In genomic region chr19:23887642-23888041, GRCh38 we compare ENCODE assay signal across 29 cellular contexts. TPM values are rescaled to one million over a fixed set of nuclear protein-coding genes. Genes with fewer than 3 reads are reported as not detected.
DNase-seq lines count a peak whose midpoint lies in the region; ATAC-seq and TF ChIP-seq lines count a peak whose summit lies in the region.
"Had no signal": no experiment of that assay in that cellular context is flagged by ENCODE, and none has a peak within 500 bp of the region (broad histone marks: within the 10 kb centered on the region; RNA-seq: fewer than 3 reads in every experiment).

No MANE protein-coding gene starts in this region.

- TF ChIP-seq POLR2A in vagina (IDR thresholded peaks at IDR 0.05) = no peak

- H3K4me3 ChIP-seq in BLaER1 (no peak overlapping the region), liver (ENCODE audit: low read depth in 1 of 3, low read length in 3 of 3) (no peak overlapping the region), brain microvascular endothelial cell (ENCODE audit: low read depth, low read length) (no peak overlapping the region), vagina (no peak overlapping the region)
- H3K4me3 ChIP-seq: adrenal gland, GM12878, suprapubic skin had no signal

- peaks cover 39% of the 10 kb centered on the region for H3K9me3 ChIP-seq in BLaER1
- peaks cover 0 to 10% (median under 1%) of the 10 kb centered on the region in 4 donors for H3K9me3 ChIP-seq in liver (ENCODE audit: control insufficient read depth in 4 of 4, low read length in 3 of 4)
- no peaks in the 10 kb centered on the region for H3K9me3 ChIP-seq in vagina
- H3K9me3 ChIP-seq: adrenal gland, BE2C, Caco-2, suprapubic skin had no signal

- peak; percentile 15 for DNase-seq in HuH-7 (ENCODE audit: low spot score)
- peak; percentile 32 for DNase-seq in RPMI7951 (ENCODE audit: low read depth)
- no peak for DNase-seq in brain microvascular endothelial cell
- no peak for DNase-seq in vagina (ENCODE audit: extremely low spot score in 2 of 2)
- no peak for DNase-seq in cortex of kidney (lab: John Stamatoyannopoulos, UW)
- DNase-seq: activated CD8-positive, alpha-beta memory T cell treated with anti-CD3 and anti-CD28 coated beads for 24 hours; activated naive CD4-positive, alpha-beta T cell; activated T-cell treated with anti-CD3 and anti-CD28 coated beads, Interleukin-2, amount 50 U/mL, for 24 hours; BE2C; DND-41; H9; Karpas-422; kidney glomerular epithelial cell; mesendoderm; NCI-H1048; NCI-H2081; NCI-H446 treated with DMSO at 0.1 percent for 48 hours; occipital lobe; RPMI8226; stimulated activated CD4-positive, alpha-beta T cell treated with anti-CD3 and anti-CD28 coated beads, Interleukin-4, amount 100 ng/mL, for 1 hour had no signal

- H3K4me2 ChIP-seq in BLaER1 = peak overlapping the region; percentile 39; the same call in 1 of the 2 replicates

- H3K4me1 ChIP-seq in BLaER1 = peaks cover 10% of the 10 kb centered on the region
- H3K4me1 ChIP-seq in liver (ENCODE audit: control insufficient read depth in 4 of 4, insufficient read depth in 4 of 4, low read length in 3 of 4) = peaks cover 6 to 43% (median 32%) of the 10 kb centered on the region in 4 donors
- peaks cover 8% of the 10 kb centered on the region for H3K4me1 ChIP-seq in vagina
- H3K4me1 ChIP-seq: adrenal gland, BE2C, Caco-2, suprapubic skin had no signal

- in situ Hi-C loops in brain microvascular endothelial cell (cut with HindIII; ENCODE audit: low pct_ligation_motif_present, low sequenced_read_pairs) = no loop called here

- H3K9ac ChIP-seq in BLaER1 (no peak overlapping the region), liver (ENCODE audit: low read depth in 1 of 2, low read length in 2 of 2) (no peak overlapping the region)

- H3K27ac ChIP-seq in BLaER1 = no peak overlapping the region
- peak overlapping the region; percentile 37 to 72 for H3K27ac ChIP-seq in liver (ENCODE audit: low read depth in 1 of 2, low read length in 2 of 2)
- H3K27ac ChIP-seq in brain microvascular endothelial cell = no peak overlapping the region
- H3K27ac ChIP-seq in vagina = no peak overlapping the region
- H3K27ac ChIP-seq: adrenal gland, suprapubic skin had no signal

- TF ChIP-seq CTCF in liver (IDR thresholded peaks at IDR 0.05; ENCODE audit: low read depth, low read length, missing input control) = no peak
- no peak for TF ChIP-seq CTCF in brain microvascular endothelial cell (IDR thresholded peaks at IDR 0.05; ENCODE audit: low read depth, low read length, missing control alignments)
- no peak for TF ChIP-seq CTCF in vagina (IDR thresholded peaks at IDR 0.05)

- no peak for ATAC-seq in HG03280 (IDR thresholded peaks at IDR 0.05; ENCODE audit: unreplicated experiment)
- ATAC-seq: GM12878; naive thymus-derived CD4-positive, alpha-beta T cell; stimulated activated memory B cell treated with anti-CD40 and anti-IgM and Interleukin-4, amounts not matched to agents 10 μg/mL and 1 μg/mL and 100 μg/mL, for 72 hours had no signal

- H4K20me1 ChIP-seq in BLaER1 = no peaks in the 10 kb centered on the region

- WGBS in liver = 53% methylated on average over 5 of the region's 5 CpGs

- H3K27me3 ChIP-seq in BLaER1 = peaks cover 2% of the 10 kb centered on the region; the same call in 1 of the 2 replicates
- H3K27me3 ChIP-seq in liver (ENCODE audit: control insufficient read depth in 4 of 4, insufficient read depth in 4 of 4, low read length in 3 of 4) = no peaks in the 10 kb centered on the region
- no peaks in the 10 kb centered on the region for H3K27me3 ChIP-seq in brain microvascular endothelial cell (replicated peaks)
- H3K27me3 ChIP-seq in vagina = no peaks in the 10 kb centered on the region
- H3K27me3 ChIP-seq: adrenal gland, BE2C, suprapubic skin had no signal

- intact Hi-C loops in vagina (cut with DNase I) = no loop called here

- H3K36me3 ChIP-seq in BLaER1 (no peaks in the 10 kb centered on the region), liver (ENCODE audit: control insufficient read depth in 4 of 4, insufficient read depth in 3 of 4, low read depth in 1 of 4, low read length in 3 of 4) (no peaks in the 10 kb centered on the region), brain microvascular endothelial cell (replicated peaks) (no peaks in the 10 kb centered on the region), vagina (no peaks in the 10 kb centered on the region)
- H3K36me3 ChIP-seq: adrenal gland, BE2C, suprapubic skin had no signal

- TF ChIP-seq RAD21 in liver (IDR thresholded peaks at IDR 0.05) = peak; percentile 53 to 56

TF ChIP-seq in liver, 16 proteins besides CTCF, POLR2A, EP300 and RAD21:
- peak; percentile 60 for TF ChIP-seq HNF4G (IDR thresholded peaks at IDR 0.05)
- peak; percentile 40 to 89 for TF ChIP-seq JUND (IDR thresholded peaks at IDR 0.05)
- peak; percentile 86 to 95 for TF ChIP-seq HNF4A (conservative IDR thresholded peaks at IDR 0.05)
- peak; percentile 72 for TF ChIP-seq SP1 (IDR thresholded peaks at IDR 0.05)
- no peak for TF ChIP-seq TAF1 (conservative IDR thresholded peaks at IDR 0.05)
- peak; percentile 46 for TF ChIP-seq FOXA2 (IDR thresholded peaks at IDR 0.05)
- no peak for TF ChIP-seq FOXA1 (IDR thresholded peaks at IDR 0.05)
- no peak for TF ChIP-seq ATF3 (IDR thresholded peaks at IDR 0.05)
- peak; percentile 48 for TF ChIP-seq REST (IDR thresholded peaks at IDR 0.05)
- TF ChIP-seq NR2F2 (IDR thresholded peaks at IDR 0.05) = no peak
- TF ChIP-seq RXRA (IDR thresholded peaks at IDR 0.05) = peak; percentile 80 to 94
- TF ChIP-seq, protein P1, sequence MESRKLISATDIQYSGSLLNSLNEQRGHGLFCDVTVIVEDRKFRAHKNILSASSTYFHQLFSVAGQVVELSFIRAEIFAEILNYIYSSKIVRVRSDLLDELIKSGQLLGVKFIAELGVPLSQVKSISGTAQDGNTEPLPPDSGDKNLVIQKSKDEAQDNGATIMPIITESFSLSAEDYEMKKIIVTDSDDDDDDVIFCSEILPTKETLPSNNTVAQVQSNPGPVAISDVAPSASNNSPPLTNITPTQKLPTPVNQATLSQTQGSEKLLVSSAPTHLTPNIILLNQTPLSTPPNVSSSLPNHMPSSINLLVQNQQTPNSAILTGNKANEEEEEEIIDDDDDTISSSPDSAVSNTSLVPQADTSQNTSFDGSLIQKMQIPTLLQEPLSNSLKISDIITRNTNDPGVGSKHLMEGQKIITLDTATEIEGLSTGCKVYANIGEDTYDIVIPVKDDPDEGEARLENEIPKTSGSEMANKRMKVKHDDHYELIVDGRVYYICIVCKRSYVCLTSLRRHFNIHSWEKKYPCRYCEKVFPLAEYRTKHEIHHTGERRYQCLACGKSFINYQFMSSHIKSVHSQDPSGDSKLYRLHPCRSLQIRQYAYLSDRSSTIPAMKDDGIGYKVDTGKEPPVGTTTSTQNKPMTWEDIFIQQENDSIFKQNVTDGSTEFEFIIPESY (IDR thresholded peaks at IDR 0.05) = peak; percentile 72
- TF ChIP-seq, protein P2, sequence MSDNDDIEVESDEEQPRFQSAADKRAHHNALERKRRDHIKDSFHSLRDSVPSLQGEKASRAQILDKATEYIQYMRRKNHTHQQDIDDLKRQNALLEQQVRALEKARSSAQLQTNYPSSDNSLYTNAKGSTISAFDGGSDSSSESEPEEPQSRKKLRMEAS (IDR thresholded peaks at IDR 0.05) = peak; percentile 79
- TF ChIP-seq YY1 (IDR thresholded peaks at IDR 0.05) = peak; percentile 42
- TF ChIP-seq GABPA (IDR thresholded peaks at IDR 0.05 in 1 of 2, conservative IDR thresholded peaks at IDR 0.05 in 1 of 2) = no peak
- no peak for TF ChIP-seq EGR1 (IDR thresholded peaks at IDR 0.05; ENCODE audit: low read depth in 2 of 2)

RNA-seq across cellular contexts. Expression of gene ZNF726, which starts 27.0 kb away (rescaled TPM):
- total RNA-seq in RPMI7951 (2014; rRNA removed; shearing (Covaris generic)) = 4.9 and 8.3 TPM in 2 replicates
- total RNA-seq in liver (1 to 10 TPM; 1.5 to 8.0 TPM), vagina (2.5 TPM)
- under 1 TPM; 0.57 to 0.68 TPM for polyA plus RNA-seq in liver
- total RNA-seq: Caco-2 had no signal

Comparison
In these comparisons a context has a peak if more than half of its experiments do, and no peak if none do; other contexts are left out.
1. H3K27ac ChIP-seq: peak in liver (2 of 2); none in BLaER1 (single experiment), brain microvascular endothelial cell (single experiment) and vagina (single experiment).
2. DNase-seq: peak in HuH-7 (single experiment) and RPMI7951 (single experiment); none in brain microvascular endothelial cell (single experiment), vagina (0 of 2) and cortex of kidney (single experiment).